ENCODE assay signal across 8 cellular contexts in the genomic region with DNA sequence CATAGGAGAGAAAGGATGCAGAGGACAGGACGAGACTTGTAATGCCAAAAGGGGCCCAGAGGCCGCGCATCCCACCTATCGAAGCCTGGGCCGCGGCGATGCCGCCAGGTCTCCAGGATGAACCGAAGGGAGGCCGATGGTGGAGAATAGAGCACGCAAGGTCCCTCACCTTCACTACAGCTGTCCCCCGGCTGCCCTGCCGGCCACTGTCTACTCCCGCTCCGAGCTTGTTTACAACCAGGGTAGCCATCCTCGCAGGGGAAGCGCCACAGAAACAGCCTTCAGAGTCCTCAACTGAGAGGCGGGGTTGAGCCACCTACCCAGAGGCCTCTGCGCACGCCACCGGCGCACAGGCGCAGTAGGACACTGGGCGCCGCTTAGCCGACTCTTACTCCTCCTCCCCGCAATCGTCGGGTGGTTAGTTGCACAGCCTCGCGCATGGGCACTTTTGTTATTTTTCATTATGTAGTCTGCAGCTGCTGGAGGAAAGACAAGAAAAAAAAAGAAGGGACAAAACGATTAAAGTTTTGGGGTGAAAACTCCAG. TPM values are rescaled to one million over a fixed set of nuclear protein-coding genes. Genes with fewer than 3 reads are reported as not detected.
A peak's percentile ranks its signal among the peaks of the same experiment; 100 is the strongest.
DNase-seq lines count a peak whose midpoint lies in the region; ATAC-seq lines count a peak whose summit lies in the region.

Gene TRIM23 (minus strand): TSS at position 309 of the 545 bp plus-strand sequence. CDS start 59 bp downstream, at position 250.

- ATAC-seq in GM19043 (IDR thresholded peaks at IDR 0.05; ENCODE audit: low read depth, unreplicated experiment) (peak; percentile 94), HG03378 (IDR thresholded peaks at IDR 0.05; ENCODE audit: unreplicated experiment) (peak; percentile 87)
- peak; percentile 96 to 98 for ATAC-seq in activated CD4-positive, CD25-positive, alpha-beta regulatory T cell treated with anti-CD3 and anti-CD28 coated beads, Interleukin-2, amount 50 U/mL, for 24 hours

- DNase-seq in AML-193 (lab: John Stamatoyannopoulos, UW) = peak; percentile 88
- peak; percentile 89 for DNase-seq in NCI-H446 treated with DMSO at 0.1 percent for 48 hours (lab: John Stamatoyannopoulos, UW)
- DNase-seq in cerebellum (ENCODE audit: low spot score) = peak; percentile 90
- peak; percentile 94 for DNase-seq in kidney tubule cell (ENCODE audit: low spot score)
- DNase-seq in stimulated activated CD4-positive, alpha-beta T cell treated with anti-CD3 and anti-CD28 coated beads, Interleukin-1b, Interleukin-23, amount 100 ng/mL, for 1 hour (ENCODE audit: low read depth in 2 of 2) = peak; percentile 69 to 74

RNA-seq across cellular contexts. Expression of gene TRIM23, which starts in this region (rescaled TPM):
- total RNA-seq in cerebellum = 65.4 TPM

Comparison
In these comparisons a context has a peak if more than half of its experiments do, and no peak if none do; other contexts are left out.
1. Peak in every context shown above with its lines: DNase-seq and ATAC-seq.